8 cellular contexts compared by ENCODE assay signal in genomic region chr10:99732033-99732912, GRCh38. TPM values are rescaled to one million over a fixed set of nuclear protein-coding genes. Genes with fewer than 3 reads are reported as not detected.
A peak's percentile ranks its signal among the peaks of the same experiment; 100 is the strongest.
DNase-seq lines count a peak whose midpoint lies in the region; FAIRE-seq and TF ChIP-seq lines count a peak whose summit lies in the region.

COX15 (minus strand) TSS chr10:99732127; CDS start chr10:99732049, 78 bp downstream.
CUTC (plus strand) TSS chr10:99732234; CDS start chr10:99732349, 115 bp downstream.

- peaks cover 4% of the 10 kb centered on the region for H3K27me3 Mint-ChIP-seq in HFFc6 (ENCODE audit: insufficient read depth)
- no peaks in the 10 kb centered on the region for H3K27me3 Mint-ChIP-seq in activated naive CD4-positive, alpha-beta T cell treated with anti-CD3 and anti-CD28 coated beads for 36 hours (ENCODE audit: low read depth)

- peaks cover 43% of the 10 kb centered on the region for H3K4me1 Mint-ChIP-seq in HFFc6 (ENCODE audit: low read depth)
- H3K4me1 Mint-ChIP-seq in activated naive CD4-positive, alpha-beta T cell treated with anti-CD3 and anti-CD28 coated beads for 36 hours (ENCODE audit: low read depth): peaks cover 32% of the 10 kb centered on the region

- H3K4me3 ChIP-seq in GM06990 (replicated peaks; ENCODE audit: low read depth, low read length): peak within 1 kb of the TSS; percentile 86
- peak within 1 kb of the TSS; percentile 83 to 88 for H3K4me3 ChIP-seq in neuronal stem cell (ENCODE audit: low read length in 2 of 2)

- H3K9ac ChIP-seq in neuronal stem cell (ENCODE audit: low read depth, low read length, poor library complexity): peak within 1 kb of the TSS; percentile 98

- H3K79me1 ChIP-seq in neuronal stem cell (ENCODE audit: low read depth, low read length): peaks cover 3% of the 10 kb centered on the region

- H2BK15ac ChIP-seq in neuronal stem cell (ENCODE audit: low read length): no peak within 1 kb of the TSS

- peaks cover 0 to 5% of the 10 kb centered on the region in 2 donors for H3K9me3 ChIP-seq in neuronal stem cell (replicated peaks in 1 of 2; ENCODE audit: control insufficient read depth in 2 of 2, insufficient read depth in 1 of 2, low read depth in 1 of 2, low read length in 2 of 2)

- peak within 1 kb of the TSS; percentile 86 for H2AK5ac ChIP-seq in neuronal stem cell (ENCODE audit: low read depth, low read length)

- CTCF ChIA-PET in activated naive CD4-positive, alpha-beta T cell treated with anti-CD3 and anti-CD28 coated beads for 36 hours (lab: Charles Lee): interaction anchor here (0.8 to 2.3 kb wide), 8 partner anchors 8 to 313 kb away, joined by 3 to 14 read pairs (median 4); partner anchors contain the start of gene SLC25A28

- intact Hi-C loops in activated naive CD4-positive, alpha-beta T cell treated with anti-CD3 and anti-CD28 coated beads for 36 hours (cut with micrococcal nuclease): loop anchor here (1.0 to 5.0 kb wide), 9 partner anchors 73 to 1597 kb away; partner anchors contain the start of genes DNMBP, ENTPD7, ERLIN1 and GOT1

- no peak within 1 kb of the TSS for H2BK12ac ChIP-seq in neuronal stem cell (ENCODE audit: low read length)

- no peak within 1 kb of the TSS for H4K91ac ChIP-seq in neuronal stem cell (ENCODE audit: low read depth, low read length, poor library complexity)

- H3K36me3 ChIP-seq in GM06990 (ENCODE audit: control insufficient read depth, insufficient read depth, low read length) (peaks cover 2% of the 10 kb centered on the region), neuronal stem cell (replicated peaks in 1 of 2; ENCODE audit: control insufficient read depth in 2 of 2, insufficient read depth in 2 of 2, low read length in 2 of 2) (peaks cover 5 to 39% of the 10 kb centered on the region in 2 donors)

- peak within 1 kb of the TSS; percentile 99 for H3K27ac Mint-ChIP-seq in HFFc6
- H3K27ac Mint-ChIP-seq in activated naive CD4-positive, alpha-beta T cell treated with anti-CD3 and anti-CD28 coated beads for 36 hours: peak within 1 kb of the TSS; percentile 96

- no peaks in the 10 kb centered on the region for H3K9me3 Mint-ChIP-seq in HFFc6
- no peaks in the 10 kb centered on the region for H3K9me3 Mint-ChIP-seq in activated naive CD4-positive, alpha-beta T cell treated with anti-CD3 and anti-CD28 coated beads for 36 hours

- peak within 1 kb of the TSS; percentile 48 for H3K4me2 ChIP-seq in neuronal stem cell (ENCODE audit: insufficient read depth, low read length, poor library complexity, severe bottlenecking)

- peak; percentile 41 for TF ChIP-seq CTCF in GM06990 (IDR thresholded peaks at IDR 0.05; ENCODE audit: insufficient read depth, low read length, poor library complexity, severe bottlenecking)
- TF ChIP-seq CTCF in HFFc6 (IDR thresholded peaks at IDR 0.05): peak; percentile 72
- no peak for TF ChIP-seq CTCF in subcutaneous adipose tissue (IDR thresholded peaks at IDR 0.05; ENCODE audit: low read depth)

- H2AFZ ChIP-seq in neuronal stem cell (ENCODE audit: low read length): peak within 1 kb of the TSS; percentile 92

- WGBS in neuronal stem cell (ENCODE audit: extremely low coverage in 2 of 2, insufficient read length in 2 of 2, insufficient replicate concordance in 1 of 2), 2 donors: no CpG with 5 or more reads among the region's 76 CpGs

- no peak within 1 kb of the TSS for H4K8ac ChIP-seq in neuronal stem cell (ENCODE audit: low read depth, low read length)

- DNase-seq in GM06990 (ENCODE audit: extremely low read depth, insufficient read length): peak; percentile 97
- DNase-seq in HFFc6: peak; percentile 94
- DNase-seq in NAMALWA (ENCODE audit: low spot score): peak; percentile 96
- DNase-seq in SK-N-DZ (ENCODE audit: low spot score): peak; percentile 97
- peak; percentile 96 for DNase-seq in activated naive CD4-positive, alpha-beta T cell treated with anti-CD3 and anti-CD28 coated beads for 36 hours
- DNase-seq in frontal cortex (ENCODE audit: low spot score in 2 of 2): peak; percentile 76 to 89
- peak; percentile 95 for DNase-seq in neuronal stem cell (ENCODE audit: low spot score)

- peak within 1 kb of the TSS; percentile 83 for H3K23ac ChIP-seq in neuronal stem cell (ENCODE audit: low read depth, low read length, poor library complexity)

- H3K27me3 ChIP-seq in GM06990 (replicated peaks; ENCODE audit: control insufficient read depth, insufficient read depth, low read length) (no peaks in the 10 kb centered on the region), neuronal stem cell (ENCODE audit: control insufficient read depth in 3 of 3, insufficient read depth in 3 of 3, low read depth in 1 of 3, low read length in 3 of 3) (no peaks in the 10 kb centered on the region)

- peak within 1 kb of the TSS; percentile 100 for H3K4me3 Mint-ChIP-seq in HFFc6
- peak within 1 kb of the TSS; percentile 99 for H3K4me3 Mint-ChIP-seq in activated naive CD4-positive, alpha-beta T cell treated with anti-CD3 and anti-CD28 coated beads for 36 hours

- H2BK120ac ChIP-seq in neuronal stem cell (ENCODE audit: low read depth, low read length): no peak within 1 kb of the TSS

- peak within 1 kb of the TSS; percentile 90 for H3K18ac ChIP-seq in neuronal stem cell (ENCODE audit: low read length)

- no peak within 1 kb of the TSS for H3K14ac ChIP-seq in neuronal stem cell (ENCODE audit: low read length)

- peaks cover 39% of the 10 kb centered on the region for H3K36me3 Mint-ChIP-seq in HFFc6 (ENCODE audit: low read depth)
- peaks cover 31% of the 10 kb centered on the region for H3K36me3 Mint-ChIP-seq in activated naive CD4-positive, alpha-beta T cell treated with anti-CD3 and anti-CD28 coated beads for 36 hours (ENCODE audit: low read depth)

- no peak within 1 kb of the TSS for H3K4ac ChIP-seq in neuronal stem cell (ENCODE audit: low read length)

- H3K4me1 ChIP-seq in neuronal stem cell (ENCODE audit: control insufficient read depth in 2 of 2, insufficient read depth in 1 of 2, low read depth in 1 of 2, low read length in 2 of 2): peaks cover 0 to 3% of the 10 kb centered on the region in 2 donors

- peak within 1 kb of the TSS; percentile 78 for H3K27ac ChIP-seq in neuronal stem cell (replicated peaks; ENCODE audit: low read length)

- FAIRE-seq in frontal cortex (lab: Jason Lieb, UNC): peak; percentile 54

- H2BK5ac ChIP-seq in neuronal stem cell (ENCODE audit: low read length): no peak within 1 kb of the TSS

RNA-seq across cellular contexts. Expression of gene COX15, which starts in this region (rescaled TPM):
- total RNA-seq in HFFc6 (2021; fragmentation: NEBNext Ultra II Directional; extraction: Animal tissue kit (Norgen Biotek cat#: 25700)): 10 to 100 TPM; 36.7 to 42.1 (median 38.7) TPM
- polyA plus RNA-seq in SK-N-DZ (2014; cell fraction: cytosol; rRNA removed): 37.4 and 39.2 TPM in 2 replicates
- polyA plus RNA-seq in SK-N-DZ (2014; cell fraction: nucleus; rRNA removed): 16.8 and 19.6 TPM in 2 replicates
- total RNA-seq in activated naive CD4-positive, alpha-beta T cell treated with anti-CD3 and anti-CD28 coated beads for 36 hours: 10 to 100 TPM; 36.3 to 38.8 TPM
- total RNA-seq in frontal cortex (43.6 TPM), subcutaneous adipose tissue (10 to 100 TPM; 26.9 to 34.1 (median 31.9) TPM)
- 19.8 TPM for polyA plus RNA-seq in neuronal stem cell (2013, experiment 1 of 2)
- polyA plus RNA-seq in neuronal stem cell (2013, experiment 2 of 2): 20.1 TPM

RNA-seq across cellular contexts. Expression of gene CUTC, which starts in this region (rescaled TPM):
- 10 to 100 TPM; 11.2 to 15.2 (median 12.4) TPM for total RNA-seq in HFFc6 (2021; fragmentation: NEBNext Ultra II Directional; extraction: Animal tissue kit (Norgen Biotek cat#: 25700))
- polyA plus RNA-seq in SK-N-DZ (2014; cell fraction: cytosol; rRNA removed): 32.0 and 44.1 TPM in 2 replicates
- 19.1 and 32.9 TPM in 2 replicates for polyA plus RNA-seq in SK-N-DZ (2014; cell fraction: nucleus; rRNA removed)
- total RNA-seq in activated naive CD4-positive, alpha-beta T cell treated with anti-CD3 and anti-CD28 coated beads for 36 hours: 10 to 100 TPM; 21.6 to 21.9 TPM
- total RNA-seq in frontal cortex (10.2 TPM), subcutaneous adipose tissue (10 to 100 TPM; 39.2 to 71.8 (median 59.0) TPM)
- 20.2 TPM for polyA plus RNA-seq in neuronal stem cell (2013, experiment 1 of 2)
- polyA plus RNA-seq in neuronal stem cell (2013, experiment 2 of 2): 20.4 TPM

Comparison
In these comparisons a context has a peak if more than half of its experiments do, and no peak if none do; other contexts are left out.
1. Peak in every context shown above with its lines: DNase-seq, H3K4me3 ChIP-seq and H3K27ac ChIP-seq.